8 cellular contexts compared by ENCODE assay signal in genomic region chr12:107990325-107990724, GRCh38.
A peak's percentile ranks its signal among the peaks of the same experiment; 100 is the strongest.
DNase-seq lines count a peak whose midpoint lies in the region; ATAC-seq and TF ChIP-seq lines count a peak whose summit lies in the region.

No MANE protein-coding gene starts in this region.

- DNase-seq in AG10803 (ENCODE audit: low read depth) (no peak), GM13977 (ENCODE audit: low spot score) (peak; percentile 15), ascending aorta (ENCODE audit: low spot score in 2 of 2) (no peak), right lobe of liver (peak in 2 of 3 donors; percentile 27 to 48), transverse colon (peak; percentile 11)

- H2AFZ ChIP-seq in OCI-LY1 (ENCODE audit: low read length), result no peak overlapping the region

- no peak overlapping the region for H3K4me2 ChIP-seq in OCI-LY1 (ENCODE audit: low read length)

- H3K9me3 ChIP-seq in OCI-LY1 (ENCODE audit: low read length), result no peaks in the 10 kb centered on the region
- no peaks in the 10 kb centered on the region for H3K9me3 ChIP-seq in ascending aorta
- no peaks in the 10 kb centered on the region for H3K9me3 ChIP-seq in right lobe of liver
- no peaks in the 10 kb centered on the region for H3K9me3 ChIP-seq in transverse colon

- ATAC-seq in right lobe of liver (peak; percentile 54 to 75 (median 63)), HG02623 (IDR thresholded peaks at IDR 0.05; ENCODE audit: unreplicated experiment) (no peak), GM18502 (IDR thresholded peaks at IDR 0.05; ENCODE audit: poor library complexity, unreplicated experiment) (no peak)

- H3K9me2 ChIP-seq in OCI-LY1 (ENCODE audit: low read depth, low read length), result no peaks in the 10 kb centered on the region

- no peak for TF ChIP-seq EP300 in transverse colon (IDR thresholded peaks at IDR 0.05; ENCODE audit: low read depth)

- 4% methylated on average over 2 of the region's 2 CpGs for WGBS in right lobe of liver (ENCODE audit: insufficient coverage, low coverage, low lambda C conversion rate, missing lambda C conversion rate)
- WGBS in transverse colon (ENCODE audit: low coverage in 1 of 2), 2 donors, result 0 to 6% methylated on average over 2 of the region's 2 CpGs

- H3K4me3 ChIP-seq in AG10803 (ENCODE audit: low read length) (no peak overlapping the region), OCI-LY1 (ENCODE audit: low read depth, low read length, poor library complexity, severe bottlenecking) (no peak overlapping the region), ascending aorta (no peak overlapping the region), right lobe of liver (no peak overlapping the region), transverse colon (no peak overlapping the region)

- TF ChIP-seq POLR2A in right lobe of liver (IDR thresholded peaks at IDR 0.05) (no peak), transverse colon (IDR thresholded peaks at IDR 0.05) (no peak)

- H3F3A ChIP-seq in OCI-LY1 (ENCODE audit: insufficient read depth, low read length), result no peaks in the 10 kb centered on the region

- no peaks in the 10 kb centered on the region for H3K79me2 ChIP-seq in OCI-LY1 (ENCODE audit: insufficient read depth, low read length)

- H3K27ac ChIP-seq in OCI-LY1 (ENCODE audit: low read depth, low read length, poor library complexity, severe bottlenecking) (no peak overlapping the region), ascending aorta (no peak overlapping the region), right lobe of liver (no peak overlapping the region), transverse colon (no peak overlapping the region)

- intact Hi-C loops in ascending aorta (cut with DNase I), result loop anchor here (10.0 kb wide), 1 partner anchor 1316 kb away; no protein-coding TSS in a partner anchor
- intact Hi-C loops in right lobe of liver (cut with DNase I), result loop anchor here in 1 of 2 donors (10.0 kb wide), 1 partner anchor 204 kb away; no protein-coding TSS in a partner anchor
- intact Hi-C loops in transverse colon (cut with DNase I; ENCODE audit: low total_unique reads), result no loop called here

- H3K27me3 ChIP-seq in OCI-LY1 (ENCODE audit: insufficient read depth, low read length), result no peaks in the 10 kb centered on the region
- no peaks in the 10 kb centered on the region for H3K27me3 ChIP-seq in ascending aorta
- no peaks in the 10 kb centered on the region for H3K27me3 ChIP-seq in right lobe of liver
- no peaks in the 10 kb centered on the region for H3K27me3 ChIP-seq in transverse colon

- H3K4me1 ChIP-seq in OCI-LY1 (ENCODE audit: insufficient read depth, low read length, severe bottlenecking), result no peaks in the 10 kb centered on the region
- H3K4me1 ChIP-seq in ascending aorta, result no peaks in the 10 kb centered on the region
- H3K4me1 ChIP-seq in right lobe of liver, result no peaks in the 10 kb centered on the region
- no peaks in the 10 kb centered on the region for H3K4me1 ChIP-seq in transverse colon

- H4K20me1 ChIP-seq in OCI-LY1 (ENCODE audit: insufficient read depth, low read length), result no peaks in the 10 kb centered on the region

- H3K36me3 ChIP-seq in OCI-LY1 (ENCODE audit: insufficient read depth, low read length) (no peaks in the 10 kb centered on the region), ascending aorta (no peaks in the 10 kb centered on the region), right lobe of liver (no peaks in the 10 kb centered on the region), transverse colon (no peaks in the 10 kb centered on the region)

- TF ChIP-seq CTCF in AG10803 (conservative IDR thresholded peaks at IDR 0.05; ENCODE audit: low read length) (peak; percentile 36), GM13977 (IDR thresholded peaks at IDR 0.05; ENCODE audit: extremely low read depth, insufficient read depth, missing control alignments) (peak; percentile 66), OCI-LY1 (IDR thresholded peaks at IDR 0.05; ENCODE audit: low read length) (peak; percentile 37; the same call in 1 of the 2 replicates), ascending aorta (IDR thresholded peaks at IDR 0.05) (peak; percentile 17 to 49 (median 29)), right lobe of liver (IDR thresholded peaks at IDR 0.05) (peak; percentile 34 to 52 (median 36)), transverse colon (IDR thresholded peaks at IDR 0.05) (peak; percentile 15 to 40 (median 33))

- in situ Hi-C loops in GM13977 (cut with MboI; ENCODE audit: low pct_unique_long_range_greater_than_20kb, low sequenced_read_pairs, unreplicated experiment) (loop anchor here (25.0 kb wide), 1 partner anchor 497 kb away; no protein-coding TSS in a partner anchor), transverse colon (cut with MboI; ENCODE audit: low pct_ligation_motif_present in 1 of 4, low pct_unique_long_range_greater_than_20kb in 1 of 4, low sequenced_read_pairs in 3 of 4) (no loop called here)

- H3K9ac ChIP-seq in OCI-LY1 (ENCODE audit: low read length), result no peak overlapping the region

Comparison
In these comparisons a context has a peak if more than half of its experiments do, and no peak if none do; other contexts are left out.
1. DNase-seq: peak in GM13977 (single experiment), right lobe of liver (2 of 3) and transverse colon (single experiment); none in AG10803 (single experiment) and ascending aorta (0 of 2).
2. ATAC-seq: peak in right lobe of liver (4 of 4); none in HG02623 (single experiment) and GM18502 (single experiment).
3. Peak in every context shown above with its lines, with median percentiles within 50 percentile points of each other: CTCF ChIP-seq.